Comparison of ENCODE assay signal across 9 cellular contexts in genomic region chr10:3484306-3485187, GRCh38.
DNase-seq lines count a peak whose midpoint lies in the region; ATAC-seq lines count a peak whose summit lies in the region.
"Had no signal": no experiment of that assay in that cellular context is flagged by ENCODE, and none has a peak within 500 bp of the region (broad histone marks: within the 10 kb centered on the region; RNA-seq: fewer than 3 reads in every experiment).

No MANE protein-coding gene starts in this region.

- H3K4me3 ChIP-seq in SJSA1, result no peak overlapping the region
- H3K4me3 ChIP-seq in mucosa of rectum (ENCODE audit: low read length in 2 of 2), result peak overlapping the region in 1 of 2 donors; percentile 21
- H3K4me3 ChIP-seq: ovary had no signal

- H3K27me3 ChIP-seq in SJSA1 (replicated peaks) (no peaks in the 10 kb centered on the region), mucosa of rectum (ENCODE audit: control insufficient read depth in 2 of 2, insufficient read depth in 2 of 2, low read length in 2 of 2) (no peaks in the 10 kb centered on the region)
- H3K27me3 ChIP-seq: ovary had no signal

- H3K27ac ChIP-seq in SJSA1 (peak overlapping the region; percentile 63), mucosa of rectum (ENCODE audit: low read depth in 2 of 2, low read length in 2 of 2) (peak overlapping the region; percentile 35 to 54)
- H3K27ac ChIP-seq: ovary had no signal

- DNase-seq in NCI-H1417 (lab: John Stamatoyannopoulos, UW), result peak in 2 of 3 experiments; percentile 15 to 68
- no peak for DNase-seq in NCI-H1417 treated with DMSO at 0.1 percent for 48 hours (lab: John Stamatoyannopoulos, UW)
- peak; percentile 79 to 80 for DNase-seq in SJSA1 (ENCODE audit: low read depth in 1 of 2, low spot score in 2 of 2)
- DNase-seq in stimulated activated naive CD4-positive, alpha-beta T cell (lab: John Stamatoyannopoulos, UW), result no peak
- DNase-seq in SKM-1 treated with dmso at 0.1 percent for 144 hours (lab: John Stamatoyannopoulos, UW; ENCODE audit: unreplicated experiment), result no peak
- no peak for DNase-seq in NCI-H2107 (lab: John Stamatoyannopoulos, UW)

- no peaks in the 10 kb centered on the region for H3K9me3 ChIP-seq in SJSA1 (replicated peaks)
- no peaks in the 10 kb centered on the region for H3K9me3 ChIP-seq in mucosa of rectum (ENCODE audit: control insufficient read depth in 2 of 2, low read length in 2 of 2)
- H3K9me3 ChIP-seq: ovary had no signal

- no peak overlapping the region for H3K9ac ChIP-seq in mucosa of rectum (ENCODE audit: low read depth in 1 of 2, low read length in 2 of 2)

- H3K4me1 ChIP-seq in SJSA1 (replicated peaks) (peaks cover 43% of the 10 kb centered on the region), mucosa of rectum (ENCODE audit: control insufficient read depth in 2 of 2, insufficient read depth in 2 of 2, low read length in 2 of 2) (peaks cover 8 to 14% of the 10 kb centered on the region in 2 donors)

- peak; percentile 69 for ATAC-seq in HG02852 (IDR thresholded peaks at IDR 0.05; ENCODE audit: unreplicated experiment)

- H3K36me3 ChIP-seq in SJSA1 (no peaks in the 10 kb centered on the region), mucosa of rectum (ENCODE audit: control insufficient read depth in 2 of 2, insufficient read depth in 2 of 2, low read length in 2 of 2) (no peaks in the 10 kb centered on the region)
- H3K36me3 ChIP-seq: ovary had no signal

Comparison
In these comparisons a context has a peak if more than half of its experiments do, and no peak if none do; other contexts are left out.
1. DNase-seq: peak in NCI-H1417 (2 of 3) and SJSA1 (2 of 2); none in NCI-H1417 treated with DMSO at 0.1 percent for 48 hours (single experiment), stimulated activated naive CD4-positive, alpha-beta T cell (0 of 6), SKM-1 treated with dmso at 0.1 percent for 144 hours (single experiment) and NCI-H2107 (single experiment).